8 cellular contexts compared by ENCODE assay signal in the genomic region with DNA sequence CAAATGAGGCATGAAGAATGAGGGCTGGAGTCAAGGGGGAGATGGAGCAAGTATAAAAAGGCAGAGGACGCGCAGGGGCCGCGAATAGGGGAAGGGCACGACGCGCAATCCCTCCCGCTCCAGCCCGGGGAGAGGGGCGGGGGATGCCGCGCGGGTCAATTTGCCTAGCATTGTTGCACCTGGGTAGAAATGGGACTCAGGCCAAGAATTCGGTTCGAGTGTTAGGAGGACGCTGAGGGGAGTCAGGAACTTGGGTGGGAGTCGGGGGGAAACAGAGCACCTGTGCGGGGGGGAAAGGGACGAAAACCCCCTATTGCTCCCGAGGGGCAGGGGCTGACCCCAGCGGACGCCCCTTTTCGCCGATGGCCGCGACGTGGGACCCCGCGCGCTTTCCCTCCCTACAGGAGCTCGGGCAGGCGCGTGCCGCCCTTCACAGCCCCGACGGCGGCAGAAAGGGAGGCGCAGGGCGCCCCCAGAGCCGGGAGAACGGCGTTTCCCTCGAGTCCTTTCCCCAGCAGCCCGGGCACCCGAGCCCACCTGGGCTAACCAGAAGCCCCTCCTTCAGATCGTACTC. TPM values are rescaled to one million over a fixed set of nuclear protein-coding genes. Genes with fewer than 3 reads are reported as not detected.
DNase-seq lines count a peak whose midpoint lies in the region; ATAC-seq lines count a peak whose summit lies in the region.
"Had no signal": no experiment of that assay in that cellular context is flagged by ENCODE, and none has a peak within 500 bp of the region (broad histone marks: within the 10 kb centered on the region; RNA-seq: fewer than 3 reads in every experiment).

No MANE protein-coding gene starts in this region.

- peak; percentile 20 for ATAC-seq in GM18907 (IDR thresholded peaks at IDR 0.05; ENCODE audit: unreplicated experiment)
- peak; percentile 5 for ATAC-seq in HG03039 (IDR thresholded peaks at IDR 0.05; ENCODE audit: unreplicated experiment)
- ATAC-seq in left ventricle myocardium superior = peak; percentile 40

- peaks cover 22% of the 10 kb centered on the region for H3K4me1 Mint-ChIP-seq in activated naive CD8-positive, alpha-beta T cell (ENCODE audit: low read depth)

- H3K27me3 ChIP-seq in rectal smooth muscle tissue (ENCODE audit: control insufficient read depth, insufficient read depth, low read length) = no peaks in the 10 kb centered on the region

- peak overlapping the region; percentile 74 for H3K9ac ChIP-seq in rectal smooth muscle tissue (ENCODE audit: low read length)

- intact Hi-C loops in left ventricle myocardium superior (cut with micrococcal nuclease) = loop anchor here (10.0 kb wide), 1 partner anchor 48 kb away; no protein-coding TSS in a partner anchor

- peak overlapping the region; percentile 98 for H3K4me3 Mint-ChIP-seq in activated naive CD8-positive, alpha-beta T cell

- peak overlapping the region; percentile 72 for H3K27ac ChIP-seq in rectal smooth muscle tissue (ENCODE audit: low read depth, low read length)
- H3K27ac ChIP-seq: epithelial cell of prostate had no signal

- H3K27me3 Mint-ChIP-seq in activated naive CD8-positive, alpha-beta T cell = no peaks in the 10 kb centered on the region

- no peaks in the 10 kb centered on the region for H3K36me3 ChIP-seq in rectal smooth muscle tissue (ENCODE audit: control insufficient read depth, insufficient read depth, low read length)

- no peaks in the 10 kb centered on the region for H3K9me3 Mint-ChIP-seq in activated naive CD8-positive, alpha-beta T cell (ENCODE audit: low read depth)

- DNase-seq in NCI-H774 (lab: John Stamatoyannopoulos, UW) (peak; percentile 58), left ventricle myocardium superior (peak; percentile 68), cerebellar cortex (ENCODE audit: low spot score) (no peak)

- H3K36me3 Mint-ChIP-seq in activated naive CD8-positive, alpha-beta T cell = peaks cover 4% of the 10 kb centered on the region

- H3K4me3 ChIP-seq in rectal smooth muscle tissue (ENCODE audit: low read length) = peak overlapping the region; percentile 97

- H3K4me1 ChIP-seq in rectal smooth muscle tissue (ENCODE audit: control insufficient read depth, insufficient read depth, low read length) = peaks cover 3% of the 10 kb centered on the region

- H3K27ac Mint-ChIP-seq in activated naive CD8-positive, alpha-beta T cell = peak overlapping the region; percentile 95

RNA-seq across cellular contexts. Expression of a gene that starts 0.4 kb away (rescaled TPM):
- total RNA-seq in left ventricle myocardium superior = 78.1 TPM
